ENCODE assay signal across 8 cellular contexts in the genomic region with DNA sequence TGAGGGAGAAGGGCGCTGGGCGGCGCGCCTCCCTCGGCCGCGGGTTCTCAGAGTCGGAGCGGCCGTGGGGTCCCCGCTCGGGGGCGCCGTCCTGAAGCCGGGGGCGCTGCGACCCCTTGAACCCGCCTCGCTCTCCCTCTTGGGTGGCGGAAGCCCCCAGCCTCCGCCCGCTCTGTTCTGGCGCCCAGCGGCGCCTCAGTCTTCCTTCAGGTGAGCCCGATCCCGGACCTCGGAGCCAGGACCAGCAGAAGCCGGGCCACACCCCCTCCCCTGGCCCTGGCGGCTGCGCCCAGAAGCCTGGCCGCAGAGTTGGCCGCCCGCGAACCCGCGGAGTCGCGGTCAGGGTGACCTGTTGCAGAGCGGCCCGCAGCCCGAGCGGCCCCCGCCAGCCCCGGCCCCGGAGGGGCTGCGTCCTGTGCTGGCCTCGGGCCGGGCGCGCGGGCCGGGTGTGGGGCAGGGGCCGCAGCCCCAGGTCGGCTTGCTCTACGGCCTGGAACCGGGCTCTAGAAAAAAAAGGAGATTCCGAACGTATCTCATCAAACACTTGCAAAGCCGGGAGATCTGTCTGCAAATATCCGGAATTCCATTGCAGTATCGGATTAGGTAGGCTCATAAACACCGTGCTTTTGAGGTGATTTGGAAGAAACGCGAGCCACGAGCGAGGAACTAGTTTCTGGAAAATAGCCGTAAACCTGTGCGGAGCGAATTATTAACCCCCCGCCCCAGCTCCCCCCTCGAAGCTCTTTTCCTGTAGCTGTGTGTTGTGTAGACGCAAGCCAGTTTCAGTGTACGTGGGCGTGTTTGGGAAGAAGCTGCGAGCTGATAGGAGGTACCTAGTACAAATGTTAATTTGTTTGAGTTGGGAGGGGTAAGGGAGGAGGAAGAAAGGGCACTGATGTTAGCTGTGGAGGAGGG. TPM values are rescaled to one million over a fixed set of nuclear protein-coding genes. Genes with fewer than 3 reads are reported as not detected.
DNase-seq lines count a peak whose midpoint lies in the region; ATAC-seq, FAIRE-seq and TF ChIP-seq lines count a peak whose summit lies in the region.

No MANE protein-coding gene starts in this region.

- peak overlapping the region; percentile 81 to 90 for H3K4me3 ChIP-seq in kidney (ENCODE audit: low read length in 2 of 2)

- TF ChIP-seq CTCF in kidney (IDR thresholded peaks at IDR 0.05; ENCODE audit: borderline replicate concordance, extremely low read depth, insufficient read depth): no peak

- peak; percentile 86 for DNase-seq in A172 (ENCODE audit: low spot score)
- DNase-seq in NCI-H2171 treated with DMSO at 0.1 percent for 48 hours (lab: John Stamatoyannopoulos, UW): peak; percentile 87
- DNase-seq in activated CD4-positive, alpha-beta T cell treated with anti-CD3 and anti-CD28 coated beads for 24 hours (ENCODE audit: low read depth in 2 of 2): peak; percentile 25
- peak; percentile 85 for DNase-seq in kidney
- DNase-seq in stimulated activated CD4-positive, alpha-beta T cell treated with anti-CD3 and anti-CD28 coated beads, Interleukin-1b, Interleukin-23, amount 100 ng/mL, for 24 hours (ENCODE audit: low read depth in 4 of 4, low spot score in 1 of 4): peak in 3 of 4 experiments; percentile 8 to 25 (median 25)

- intact Hi-C loops in kidney (cut with DNase I): no loop called here

- TF ChIP-seq POLR2A in GM18526 (IDR thresholded peaks at IDR 0.05; ENCODE audit: extremely low read depth, insufficient read length): peak; percentile 36

- ATAC-seq in HG03060 (IDR thresholded peaks at IDR 0.05; ENCODE audit: low read depth, unreplicated experiment): peak; percentile 72

- FAIRE-seq in colon (lab: Jason Lieb, UNC): peak; percentile 84
- peak; percentile 94 for FAIRE-seq in kidney (lab: Jason Lieb, UNC)

- H3K36me3 ChIP-seq in kidney (ENCODE audit: control insufficient read depth in 1 of 2, insufficient read depth in 2 of 2, low read length in 2 of 2): no peaks in the 10 kb centered on the region

- peak overlapping the region; percentile 48 to 80 for H3K9ac ChIP-seq in kidney (ENCODE audit: low read length in 2 of 2)

- no peaks in the 10 kb centered on the region for H3K9me3 ChIP-seq in kidney (ENCODE audit: control insufficient read depth in 1 of 2, low read length in 2 of 2)

- peak overlapping the region; percentile 84 to 91 for H3K27ac ChIP-seq in kidney (ENCODE audit: low read depth in 2 of 2, low read length in 2 of 2)

- peaks cover 0 to 4% of the 10 kb centered on the region in 2 donors for H3K4me1 ChIP-seq in kidney (ENCODE audit: control insufficient read depth in 1 of 2, insufficient read depth in 1 of 2, low read depth in 1 of 2, low read length in 2 of 2)

RNA-seq across cellular contexts. Expression of a gene that starts 0.8 kb away (rescaled TPM):
- 13.5 and 16.5 TPM in 2 replicates for total RNA-seq in A172 (2014; rRNA removed; shearing (Covaris generic))
- total RNA-seq in kidney: 32.8 TPM
- polyA plus RNA-seq in kidney (ENCODE audit: insufficient read depth, low read depth, low replicate concordance): 3.6 TPM

Comparison
In these comparisons a context has a peak if more than half of its experiments do, and no peak if none do; other contexts are left out.
1. Peak in every context shown above with its lines: DNase-seq, ATAC-seq, H3K4me3 ChIP-seq and H3K27ac ChIP-seq.
2. DNase-seq: peak in every context shown above with its lines; median percentile 87 in NCI-H2171 treated with DMSO at 0.1 percent for 48 hours; 86 in A172; 85 in kidney; 25 in activated CD4-positive, alpha-beta T cell treated with anti-CD3 and anti-CD28 coated beads for 24 hours; 25 in stimulated activated CD4-positive, alpha-beta T cell treated with anti-CD3 and anti-CD28 coated beads, Interleukin-1b, Interleukin-23, amount 100 ng/mL, for 24 hours.